Comparison of ENCODE assay signal across 8 cellular contexts in the genomic region with DNA sequence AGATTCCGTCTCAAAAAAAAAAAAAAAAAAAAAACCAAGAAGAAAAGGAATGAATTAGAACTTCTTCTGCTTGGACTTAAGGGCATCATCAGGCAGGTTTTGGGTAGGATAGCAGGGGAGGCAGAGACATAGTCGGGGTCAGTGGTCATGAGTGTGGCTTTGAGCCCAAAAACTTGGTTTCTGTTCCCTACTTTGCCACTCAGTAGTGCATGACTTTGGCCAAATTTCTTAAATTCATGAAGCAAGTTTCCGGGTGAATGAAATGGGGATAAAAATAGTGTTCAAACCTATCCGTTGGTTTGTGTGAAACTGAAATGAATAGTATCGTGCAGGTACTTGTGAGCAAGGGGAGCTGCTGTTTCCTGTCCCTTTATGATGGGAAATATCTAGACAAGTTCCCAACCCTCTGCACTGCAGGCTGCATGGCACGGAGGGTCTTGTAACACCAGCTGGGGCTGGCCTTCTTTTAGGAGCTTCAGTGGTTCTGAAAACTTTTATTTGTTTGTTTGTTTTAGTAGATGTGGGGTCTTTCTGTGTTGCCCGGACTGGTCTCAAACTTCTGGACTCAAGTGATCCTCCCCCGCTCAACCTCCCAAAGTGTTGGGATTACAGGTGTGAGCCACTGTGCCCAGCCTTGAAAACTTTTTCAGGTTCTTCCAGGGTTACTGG. TPM values are rescaled to one million over a fixed set of nuclear protein-coding genes. Genes with fewer than 3 reads are reported as not detected.
A peak's percentile ranks its signal among the peaks of the same experiment; 100 is the strongest.
DNase-seq lines count a peak whose midpoint lies in the region; ATAC-seq and TF ChIP-seq lines count a peak whose summit lies in the region.

No MANE protein-coding gene starts in this region.

- POLR2A ChIA-PET in PC-9 (lab: Charles Lee; ENCODE audit: unreplicated experiment) = interaction anchor here (0.6 to 0.7 kb wide), 2 partner anchors 18 to 444 kb away, joined by 4 to 6 read pairs; a partner anchor contains a TSS
- POLR2A ChIA-PET in GM10248 (lab: Yijun Ruan, JAX) = interaction anchor here (0.5 to 2.0 kb wide), 9 partner anchors 9 to 1422 kb away, joined by 3 to 8 read pairs (median 3); a partner anchor contains a TSS

- H3K4me2 ChIP-seq in PC-9 = peak overlapping the region; percentile 10; the same call in 1 of the 2 replicates

- no peak for TF ChIP-seq EP300 in esophagus muscularis mucosa (IDR thresholded peaks at IDR 0.05)

- H3K4me3 ChIP-seq in PC-9 (no peak overlapping the region), esophagus muscularis mucosa (no peak overlapping the region), spleen (peak overlapping the region in 2 of 8 donors; percentile 0 to 33)

- CTCF ChIA-PET in PC-9 (lab: Charles Lee) (no interaction called here), GM10248 (lab: Yijun Ruan, JAX) (interaction anchor here (1.1 to 2.0 kb wide), 8 partner anchors 8 to 69 kb away, joined by 3 to 6 read pairs (median 4); no protein-coding TSS in a partner anchor)

- no peak overlapping the region for H2AFZ ChIP-seq in PC-9

- H3K9me3 ChIP-seq in PC-9 (ENCODE audit: insufficient read depth, low read depth) (no peaks in the 10 kb centered on the region), esophagus muscularis mucosa (no peaks in the 10 kb centered on the region), spleen (no peaks in the 10 kb centered on the region)

- H3K27ac ChIP-seq in PC-9 (peak overlapping the region; percentile 64), esophagus muscularis mucosa (replicated peaks in 1 of 4) (peak overlapping the region; percentile 50 to 78 (median 76)), spleen (peak overlapping the region; percentile 43 to 77 (median 70))

- TF ChIP-seq POLR2A in esophagus muscularis mucosa (IDR thresholded peaks at IDR 0.05; ENCODE audit: low read depth) (peak; percentile 25), spleen (IDR thresholded peaks at IDR 0.05) (no peak)

- H3K9me2 ChIP-seq in PC-9 (ENCODE audit: insufficient read depth) = no peaks in the 10 kb centered on the region

- peaks cover 98% of the 10 kb centered on the region for H3F3A ChIP-seq in PC-9 (ENCODE audit: insufficient read depth, low read depth)

- H3K4me1 ChIP-seq in PC-9 (replicated peaks; ENCODE audit: insufficient read depth) (peaks cover 50% of the 10 kb centered on the region), esophagus muscularis mucosa (peaks cover 52 to 95% (median 85%) of the 10 kb centered on the region in 4 donors), spleen (peaks cover 40 to 100% (median 91%) of the 10 kb centered on the region in 6 donors)

- DNase-seq in G401 (ENCODE audit: low spot score) (peak; percentile 4), H4 (ENCODE audit: low spot score) (peak; percentile 10), PC-9 (peak; percentile 22 to 35), esophagus muscularis mucosa (ENCODE audit: extremely low spot score) (no peak), spleen (peak; percentile 71), GM10248 (ENCODE audit: extremely low spot score) (no peak), DMS79 (lab: John Stamatoyannopoulos, UW) (no peak)

- 74% methylated on average over 8 of the region's 8 CpGs for WGBS in esophagus muscularis mucosa
- WGBS in spleen, 5 donors = 42 to 53% (median 45%) methylated on average over 8 of the region's 8 CpGs

- peaks cover 66% of the 10 kb centered on the region for H3K79me2 ChIP-seq in PC-9 (ENCODE audit: low read depth)

- ATAC-seq in GM18873 (IDR thresholded peaks at IDR 0.05; ENCODE audit: low FRiP score, unreplicated experiment) = no peak

- no peaks in the 10 kb centered on the region for H3K27me3 ChIP-seq in PC-9 (ENCODE audit: insufficient read depth, low read depth)
- H3K27me3 ChIP-seq in esophagus muscularis mucosa = no peaks in the 10 kb centered on the region
- H3K27me3 ChIP-seq in spleen (replicated peaks in 1 of 7) = no peaks in the 10 kb centered on the region

- BruUV-seq in PC-9 (replicated peaks; lab: Mats Ljungman, UMichigan) = no TSS peak

- H3K36me3 ChIP-seq in PC-9 (ENCODE audit: low read depth) = peaks cover 43% of the 10 kb centered on the region
- peaks cover 53 to 98% (median 76%) of the 10 kb centered on the region in 4 donors for H3K36me3 ChIP-seq in esophagus muscularis mucosa
- H3K36me3 ChIP-seq in spleen = peaks cover 0 to 100% (median 35%) of the 10 kb centered on the region in 6 donors

- intact Hi-C loops in PC-9 (cut with micrococcal nuclease; ENCODE audit: unreplicated experiment) (no loop called here), esophagus muscularis mucosa (cut with DNase I) (no loop called here), spleen (cut with DNase I; ENCODE audit: low total_unique reads) (no loop called here)

- in situ Hi-C loops in G401 (cut with HindIII; ENCODE audit: low sequenced_read_pairs) = no loop called here

- TF ChIP-seq CTCF in PC-9 (conservative IDR thresholded peaks at IDR 0.05) (no peak), esophagus muscularis mucosa (IDR thresholded peaks at IDR 0.05) (no peak), spleen (IDR thresholded peaks at IDR 0.05 in 8 of 11, conservative IDR thresholded peaks at IDR 0.05 in 3 of 11) (no peak), GM10248 (IDR thresholded peaks at IDR 0.05; ENCODE audit: control extremely low read depth, extremely low read depth, low read depth, missing control alignments) (no peak)

- peaks cover 76% of the 10 kb centered on the region for H4K20me1 ChIP-seq in PC-9 (ENCODE audit: insufficient read depth)

RNA-seq across cellular contexts. Expression of a gene that starts 18.4 kb away (rescaled TPM):
- 4.4 and 12.4 TPM in 2 replicates for total RNA-seq in G401 (2014; rRNA removed; shearing (Covaris generic))
- 2.9 and 3.4 TPM in 2 replicates for total RNA-seq in H4 (2014; rRNA removed; shearing (Covaris generic))
- total RNA-seq in PC-9 (2021) (825 and 938 TPM in 2 replicates), esophagus muscularis mucosa (100 to 1,000 TPM in 2 of 4 donors, 10 to 100 TPM in 2; 42.8 to 181 (median 96.0) TPM), spleen (1,000 to 10,000 TPM in 2 of 7 donors, 100 to 1,000 TPM in 5; 266 to 1,804 (median 799) TPM)
- polyA plus RNA-seq in spleen = 1,000 to 10,000 TPM in 2 of 3 donors, 100 to 1,000 TPM in 1; 526 to 1,090 (median 1,018) TPM

RNA-seq across cellular contexts. Expression of a gene that starts 54.5 kb away (rescaled TPM):
- total RNA-seq in G401 (2014; rRNA removed; shearing (Covaris generic)) = 31.1 and 40.1 TPM in 2 replicates
- total RNA-seq in H4 (2014; rRNA removed; shearing (Covaris generic)) = 16.3 and 37.3 TPM in 2 replicates
- 32.4 and 48.9 TPM in 2 replicates for total RNA-seq in PC-9 (2021)
- 10 to 100 TPM; 30.4 to 37.3 (median 34.7) TPM for total RNA-seq in esophagus muscularis mucosa
- 100 to 1,000 TPM in 3 of 7 donors, 10 to 100 TPM in 4; 65.4 to 128 (median 99.5) TPM for total RNA-seq in spleen
- 10 to 100 TPM; 19.3 to 32.0 (median 23.4) TPM for polyA plus RNA-seq in spleen

RNA-seq across cellular contexts. Expression of a gene that starts 57.9 kb away (rescaled TPM):
- total RNA-seq in G401 (2014; rRNA removed; shearing (Covaris generic)) = 166 and 288 TPM in 2 replicates
- 168 and 177 TPM in 2 replicates for total RNA-seq in H4 (2014; rRNA removed; shearing (Covaris generic))
- total RNA-seq in PC-9 (2021) (6,494 and 7,852 TPM in 2 replicates), esophagus muscularis mucosa (over 10,000 TPM in 1 of 4 donors, 1,000 to 10,000 TPM in 3; 2,724 to 15,405 (median 5,373) TPM), spleen (over 10,000 TPM; 10,088 to 24,490 (median 13,598) TPM)
- polyA plus RNA-seq in spleen = 100 to 1,000 TPM; 111 to 793 (median 171) TPM

RNA-seq across cellular contexts. Expression of a gene that starts 58.5 kb away (rescaled TPM):
- total RNA-seq in G401 (2014; rRNA removed; shearing (Covaris generic)) = 1.1 TPM in 1 of 2 replicates, not detected in the other
- 0.10 and 0.91 TPM in 2 replicates for total RNA-seq in H4 (2014; rRNA removed; shearing (Covaris generic))
- total RNA-seq in PC-9 (2021) (9.5 and 9.8 TPM in 2 replicates), esophagus muscularis mucosa (10 to 100 TPM in 1 of 4 donors, 1 to 10 TPM in 3; 4.6 to 11.3 (median 5.9) TPM), spleen (10 to 100 TPM; 11.6 to 33.4 (median 25.7) TPM)
- polyA plus RNA-seq in spleen = 10 to 100 TPM; 14.1 to 26.2 (median 24.1) TPM

Comparison
In these comparisons a context has a peak if more than half of its experiments do, and no peak if none do; other contexts are left out.
1. DNase-seq: peak in G401 (single experiment), H4 (single experiment), PC-9 (2 of 2) and spleen (single experiment); none in esophagus muscularis mucosa (single experiment), GM10248 (single experiment) and DMS79 (single experiment).
2. Peak in every context shown above with its lines, with median percentiles within 50 percentile points of each other: H3K27ac ChIP-seq.